8 cellular contexts compared by ENCODE assay signal in the genomic region with DNA sequence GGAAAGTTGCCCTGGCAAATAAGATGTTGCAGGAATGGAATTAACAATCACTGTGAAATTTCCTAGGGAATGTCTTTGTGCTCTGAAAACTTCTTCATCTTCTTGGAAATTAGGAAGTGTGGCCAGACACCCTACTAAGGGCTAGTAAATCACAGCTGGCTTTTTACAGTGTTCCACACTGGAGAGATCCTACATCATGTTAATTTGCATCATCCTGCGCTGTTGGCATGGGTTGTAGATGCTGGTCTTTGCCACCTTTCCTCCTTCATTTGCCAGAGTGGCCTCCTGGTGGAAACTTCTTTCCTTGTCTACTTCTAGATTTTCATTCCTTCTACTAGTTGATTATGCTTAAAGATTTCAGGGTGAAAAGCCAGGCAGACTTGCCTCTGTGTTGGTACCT. TPM values are rescaled to one million over a fixed set of nuclear protein-coding genes. Genes with fewer than 3 reads are reported as not detected.
A peak's percentile ranks its signal among the peaks of the same experiment; 100 is the strongest.
DNase-seq lines count a peak whose midpoint lies in the region; ATAC-seq, FAIRE-seq and TF ChIP-seq lines count a peak whose summit lies in the region.

No MANE protein-coding gene starts in this region.

- peaks cover 4% of the 10 kb centered on the region; the same call in 1 of the 2 replicates for H3K36me3 ChIP-seq in SU-DHL-6 (ENCODE audit: low read length)
- H3K36me3 ChIP-seq in esophagus (ENCODE audit: control insufficient read depth in 2 of 2, insufficient read depth in 2 of 2, low read length in 1 of 2) = peaks cover 0 to 2% of the 10 kb centered on the region in 2 donors
- H3K36me3 ChIP-seq in sigmoid colon = peaks cover 1 to 13% (median 2%) of the 10 kb centered on the region in 4 donors

- TF ChIP-seq EP300 in sigmoid colon (IDR thresholded peaks at IDR 0.05) = no peak

- DNase-seq in GM12864 (ENCODE audit: low read depth) (no peak), sigmoid colon (no peak), DMS79 (lab: John Stamatoyannopoulos, UW) (no peak), RCC 7860 (ENCODE audit: low spot score) (no peak)

- peaks cover 24% of the 10 kb centered on the region for H3K79me2 ChIP-seq in SU-DHL-6 (ENCODE audit: insufficient read depth, low read length)

- H2AFZ ChIP-seq in SU-DHL-6 (ENCODE audit: low read depth, low read length, severe bottlenecking) = no peak overlapping the region

- 84 to 93% methylated on average over 1 of the region's 1 CpG for WGBS in esophagus, 2 donors
- 83 to 92% methylated on average over 1 of the region's 1 CpG for WGBS in sigmoid colon, 2 donors

- no peak for TF ChIP-seq POLR2A in sigmoid colon (IDR thresholded peaks at IDR 0.05)

- FAIRE-seq in RCC 7860 (lab: Jason Lieb, UNC) = no peak

- no peaks in the 10 kb centered on the region for H3K9me2 ChIP-seq in SU-DHL-6 (replicated peaks; ENCODE audit: insufficient read depth, low read length)

- H3K9ac ChIP-seq in SU-DHL-6 (ENCODE audit: low read length) = no peak overlapping the region

- H3K27ac ChIP-seq in SU-DHL-6 (ENCODE audit: low read depth, low read length) = no peak overlapping the region
- peak overlapping the region; percentile 10 to 54 for H3K27ac ChIP-seq in esophagus (ENCODE audit: low read depth in 2 of 2, low read length in 1 of 2)
- H3K27ac ChIP-seq in sigmoid colon = peak overlapping the region in 3 of 4 donors; percentile 93 to 97 (median 94)

- intact Hi-C loops in sigmoid colon (cut with DNase I) = loop anchor here (10.0 kb wide), 3 partner anchors 235 to 655 kb away; a partner anchor contains a TSS

- ATAC-seq in HG02642 (IDR thresholded peaks at IDR 0.05; ENCODE audit: poor library complexity, unreplicated experiment) (no peak), GM18909 (IDR thresholded peaks at IDR 0.05; ENCODE audit: poor library complexity, unreplicated experiment) (no peak)

- H3K4me1 ChIP-seq in esophagus (ENCODE audit: control insufficient read depth in 2 of 2, insufficient read depth in 2 of 2, low read length in 1 of 2) = peaks cover 0 to 9% of the 10 kb centered on the region in 2 donors
- H3K4me1 ChIP-seq in sigmoid colon = peaks cover 0 to 79% (median 67%) of the 10 kb centered on the region in 4 donors

- H3F3A ChIP-seq in SU-DHL-6 (ENCODE audit: insufficient read depth) = 0 out of 2 replicates have a peak, but pooled peaks cover 3% of the 10 kb centered on the region

- H3K4me2 ChIP-seq in SU-DHL-6 (ENCODE audit: low read depth, low read length, poor library complexity, severe bottlenecking) = peak overlapping the region; percentile 81

- TF ChIP-seq CTCF in GM12864 (IDR thresholded peaks at IDR 0.05; ENCODE audit: low read depth, low read length, missing control alignments) (no peak), SU-DHL-6 (IDR thresholded peaks at IDR 0.05; ENCODE audit: insufficient read depth, low read length, poor library complexity, severe bottlenecking) (no peak), sigmoid colon (IDR thresholded peaks at IDR 0.05) (no peak)

- H3K27me3 ChIP-seq in SU-DHL-6 (ENCODE audit: low read length) = no peaks in the 10 kb centered on the region
- no peaks in the 10 kb centered on the region for H3K27me3 ChIP-seq in esophagus (ENCODE audit: control insufficient read depth in 1 of 2, insufficient read depth in 2 of 2, low read length in 2 of 2)
- no peaks in the 10 kb centered on the region for H3K27me3 ChIP-seq in sigmoid colon

- H3K4me3 ChIP-seq in GM12864 (ENCODE audit: low read depth, low read length) (peak overlapping the region; percentile 80), SU-DHL-6 (ENCODE audit: insufficient read depth, low read length, poor library complexity, severe bottlenecking) (no peak overlapping the region), esophagus (ENCODE audit: low read depth in 1 of 2, low read length in 2 of 2) (peak overlapping the region in 1 of 2 donors; percentile 95), sigmoid colon (peak overlapping the region in 2 of 4 donors; percentile 88 to 96)

- H4K20me1 ChIP-seq in SU-DHL-6 (ENCODE audit: low read depth, low read length) = no peaks in the 10 kb centered on the region; the same call in 1 of the 2 replicates

- H3K9me3 ChIP-seq in SU-DHL-6 (ENCODE audit: insufficient read depth, low read length) = no peaks in the 10 kb centered on the region
- H3K9me3 ChIP-seq in esophagus (ENCODE audit: control insufficient read depth in 2 of 2, insufficient read depth in 1 of 2, low read depth in 1 of 2, low read length in 1 of 2) = no peaks in the 10 kb centered on the region
- H3K9me3 ChIP-seq in sigmoid colon = no peaks in the 10 kb centered on the region

RNA-seq across cellular contexts. Expression of a gene that starts 2.7 kb away (rescaled TPM):
- polyA plus RNA-seq in esophagus = 10 to 100 TPM in 1 of 2 donors, 1 to 10 TPM in 1; 5.6 to 10.7 TPM
- 10 to 100 TPM; 14.6 to 37.6 (median 21.0) TPM for total RNA-seq in sigmoid colon
- polyA plus RNA-seq in sigmoid colon = 10 to 100 TPM; 11.4 to 49.9 (median 18.7) TPM
